ENCODE assay signal across 1 cellular context in the genomic region with DNA sequence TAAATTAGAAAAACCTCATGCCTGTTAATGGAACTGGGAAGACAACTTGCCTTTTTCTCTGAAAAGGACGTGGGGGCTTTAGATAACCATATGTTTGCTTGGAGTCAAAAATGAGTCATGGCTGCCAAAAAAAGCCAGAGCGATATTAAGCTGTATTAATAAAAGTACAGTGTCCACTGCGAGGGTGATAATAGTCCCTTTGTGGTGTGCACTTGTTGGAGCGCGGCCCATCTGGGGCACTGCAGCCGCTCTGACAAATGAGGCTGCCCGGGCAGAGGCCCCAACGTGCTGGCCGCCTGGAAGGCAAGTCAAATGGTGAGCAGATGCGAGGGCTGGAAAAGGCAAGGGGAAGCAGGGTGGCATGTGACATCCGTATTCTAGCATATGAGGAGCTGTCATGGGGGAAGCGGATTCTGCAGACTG.
A peak's percentile ranks its signal among the peaks of the same experiment; 100 is the strongest.
TF ChIP-seq lines count a peak whose summit lies in the region.

No MANE protein-coding gene starts in this region.

TF ChIP-seq in K562, 482 proteins besides CTCF, POLR2A, EP300 and RAD21 (continued from another document and continues in another):
- peak; percentile 31; the same call in 1 of the 2 replicates for TF ChIP-seq BHLHE40 (IDR thresholded peaks at IDR 0.05; ENCODE audit: low read length)
- TF ChIP-seq, protein P1, sequence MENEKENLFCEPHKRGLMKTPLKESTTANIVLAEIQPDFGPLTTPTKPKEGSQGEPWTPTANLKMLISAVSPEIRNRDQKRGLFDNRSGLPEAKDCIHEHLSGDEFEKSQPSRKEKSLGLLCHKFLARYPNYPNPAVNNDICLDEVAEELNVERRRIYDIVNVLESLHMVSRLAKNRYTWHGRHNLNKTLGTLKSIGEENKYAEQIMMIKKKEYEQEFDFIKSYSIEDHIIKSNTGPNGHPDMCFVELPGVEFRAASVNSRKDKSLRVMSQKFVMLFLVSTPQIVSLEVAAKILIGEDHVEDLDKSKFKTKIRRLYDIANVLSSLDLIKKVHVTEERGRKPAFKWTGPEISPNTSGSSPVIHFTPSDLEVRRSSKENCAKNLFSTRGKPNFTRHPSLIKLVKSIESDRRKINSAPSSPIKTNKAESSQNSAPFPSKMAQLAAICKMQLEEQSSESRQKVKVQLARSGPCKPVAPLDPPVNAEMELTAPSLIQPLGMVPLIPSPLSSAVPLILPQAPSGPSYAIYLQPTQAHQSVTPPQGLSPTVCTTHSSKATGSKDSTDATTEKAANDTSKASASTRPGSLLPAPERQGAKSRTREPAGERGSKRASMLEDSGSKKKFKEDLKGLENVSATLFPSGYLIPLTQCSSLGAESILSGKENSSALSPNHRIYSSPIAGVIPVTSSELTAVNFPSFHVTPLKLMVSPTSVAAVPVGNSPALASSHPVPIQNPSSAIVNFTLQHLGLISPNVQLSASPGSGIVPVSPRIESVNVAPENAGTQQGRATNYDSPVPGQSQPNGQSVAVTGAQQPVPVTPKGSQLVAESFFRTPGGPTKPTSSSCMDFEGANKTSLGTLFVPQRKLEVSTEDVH (IDR thresholded peaks at IDR 0.05; ENCODE audit: low read depth, partially characterized antibody) = no peak
- no peak for TF ChIP-seq RBM22 (IDR thresholded peaks at IDR 0.05; ENCODE audit: low read depth, low read length, poor library complexity, severe bottlenecking)
- no peak for TF ChIP-seq TEAD1 (CRISPR knock-in tag; IDR thresholded peaks at IDR 0.05)
- no peak for TF ChIP-seq ZFP1 (CRISPR knock-in tag; IDR thresholded peaks at IDR 0.05)
- no peak for TF ChIP-seq ZNF347 (CRISPR knock-in tag; IDR thresholded peaks at IDR 0.05; ENCODE audit: low read depth)
- no peak for TF ChIP-seq EZH2 (IDR thresholded peaks at IDR 0.05; ENCODE audit: borderline replicate concordance, low read depth, low read length)
- TF ChIP-seq ZZZ3 (IDR thresholded peaks at IDR 0.05) = no peak
- TF ChIP-seq SREBF2 (CRISPR knock-in tag; IDR thresholded peaks at IDR 0.05) = no peak
- peak; percentile 88 for TF ChIP-seq FOSL1 (tag; conservative IDR thresholded peaks at IDR 0.05)
- no peak for TF ChIP-seq AFF1 (IDR thresholded peaks at IDR 0.05; ENCODE audit: low read depth in 1 of 2, partially characterized antibody in 2 of 2)
- no peak for TF ChIP-seq U2AF1 (optimal IDR thresholded peaks at IDR 0.05; ENCODE audit: low read depth, low read length)
- no peak for TF ChIP-seq MYC (IDR thresholded peaks at IDR 0.05; ENCODE audit: low read depth, low read length)
- TF ChIP-seq MYC (CRISPR knock-in tag; IDR thresholded peaks at IDR 0.05; ENCODE audit: borderline replicate concordance, low read depth) = no peak
- no peak for TF ChIP-seq CCNT2 (IDR thresholded peaks at IDR 0.05; ENCODE audit: borderline replicate concordance, extremely low read depth, insufficient read length, low read depth, low read length)
- peak; percentile 26; the same call in 1 of the 2 replicates for TF ChIP-seq GATAD2A (IDR thresholded peaks at IDR 0.05)
- TF ChIP-seq MYNN (IDR thresholded peaks at IDR 0.05) = no peak
- no peak for TF ChIP-seq MYNN (CRISPR knock-in tag; IDR thresholded peaks at IDR 0.05)
- no peak for TF ChIP-seq ZNF583 (CRISPR knock-in tag; IDR thresholded peaks at IDR 0.05)
- TF ChIP-seq HNRNPH1 (optimal IDR thresholded peaks at IDR 0.05; ENCODE audit: low read depth, low read length) = no peak
- TF ChIP-seq FOXA3 (CRISPR knock-in tag; conservative IDR thresholded peaks at IDR 0.05 in 1 of 2, IDR thresholded peaks at IDR 0.05 in 1 of 2) = no peak
- TF ChIP-seq ZNF311 (CRISPR knock-in tag; IDR thresholded peaks at IDR 0.05) = no peak
- TF ChIP-seq MECOM (CRISPR knock-in tag; IDR thresholded peaks at IDR 0.05) = no peak
- no peak for TF ChIP-seq RCOR1 (IDR thresholded peaks at IDR 0.05; ENCODE audit: borderline replicate concordance in 1 of 2, low read depth in 2 of 2, low read length in 2 of 2)
- peak; percentile 61 for TF ChIP-seq TAL1 (IDR thresholded peaks at IDR 0.05)
- TF ChIP-seq TRIM25 (IDR thresholded peaks at IDR 0.05; ENCODE audit: borderline replicate concordance) = no peak
- peak; percentile 52; the same call in 1 of the 2 replicates for TF ChIP-seq SMARCC2 (IDR thresholded peaks at IDR 0.05; ENCODE audit: low read depth)
- TF ChIP-seq BRCA1 (IDR thresholded peaks at IDR 0.05) = no peak
- TF ChIP-seq BRCA1 (CRISPR knock-in tag; IDR thresholded peaks at IDR 0.05) = no peak
- TF ChIP-seq MTA1 (IDR thresholded peaks at IDR 0.05; ENCODE audit: borderline replicate concordance) = no peak
- no peak for TF ChIP-seq ZNF184 (CRISPR knock-in tag; IDR thresholded peaks at IDR 0.05)
- TF ChIP-seq MCM2 (IDR thresholded peaks at IDR 0.05; ENCODE audit: low read depth) = no peak
- peak; percentile 91 for TF ChIP-seq ARID1B (IDR thresholded peaks at IDR 0.05)
- peak; percentile 59 for TF ChIP-seq MEIS2 (IDR thresholded peaks at IDR 0.05; ENCODE audit: partially characterized antibody)
- TF ChIP-seq, protein P2, sequence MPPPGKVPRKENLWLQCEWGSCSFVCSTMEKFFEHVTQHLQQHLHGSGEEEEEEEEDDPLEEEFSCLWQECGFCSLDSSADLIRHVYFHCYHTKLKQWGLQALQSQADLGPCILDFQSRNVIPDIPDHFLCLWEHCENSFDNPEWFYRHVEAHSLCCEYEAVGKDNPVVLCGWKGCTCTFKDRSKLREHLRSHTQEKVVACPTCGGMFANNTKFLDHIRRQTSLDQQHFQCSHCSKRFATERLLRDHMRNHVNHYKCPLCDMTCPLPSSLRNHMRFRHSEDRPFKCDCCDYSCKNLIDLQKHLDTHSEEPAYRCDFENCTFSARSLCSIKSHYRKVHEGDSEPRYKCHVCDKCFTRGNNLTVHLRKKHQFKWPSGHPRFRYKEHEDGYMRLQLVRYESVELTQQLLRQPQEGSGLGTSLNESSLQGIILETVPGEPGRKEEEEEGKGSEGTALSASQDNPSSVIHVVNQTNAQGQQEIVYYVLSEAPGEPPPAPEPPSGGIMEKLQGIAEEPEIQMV (tag; conservative IDR thresholded peaks at IDR 0.05; ENCODE audit: low read depth) = no peak
- no peak for TF ChIP-seq HNRNPLL (IDR thresholded peaks at IDR 0.05; ENCODE audit: low read depth, low read length, poor library complexity, severe bottlenecking)
- TF ChIP-seq RNF2 (IDR thresholded peaks at IDR 0.05) = no peak
- TF ChIP-seq, protein P3, sequence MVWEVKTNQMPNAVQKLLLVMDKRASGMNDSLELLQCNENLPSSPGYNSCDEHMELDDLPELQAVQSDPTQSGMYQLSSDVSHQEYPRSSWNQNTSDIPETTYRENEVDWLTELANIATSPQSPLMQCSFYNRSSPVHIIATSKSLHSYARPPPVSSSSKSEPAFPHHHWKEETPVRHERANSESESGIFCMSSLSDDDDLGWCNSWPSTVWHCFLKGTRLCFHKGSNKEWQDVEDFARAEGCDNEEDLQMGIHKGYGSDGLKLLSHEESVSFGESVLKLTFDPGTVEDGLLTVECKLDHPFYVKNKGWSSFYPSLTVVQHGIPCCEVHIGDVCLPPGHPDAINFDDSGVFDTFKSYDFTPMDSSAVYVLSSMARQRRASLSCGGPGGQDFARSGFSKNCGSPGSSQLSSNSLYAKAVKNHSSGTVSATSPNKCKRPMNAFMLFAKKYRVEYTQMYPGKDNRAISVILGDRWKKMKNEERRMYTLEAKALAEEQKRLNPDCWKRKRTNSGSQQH (CRISPR knock-in tag; IDR thresholded peaks at IDR 0.05) = no peak
- TF ChIP-seq SMARCE1 (IDR thresholded peaks at IDR 0.05) = peak; percentile 77
- no peak for TF ChIP-seq ZBTB5 (IDR thresholded peaks at IDR 0.05)
- no peak for TF ChIP-seq USF1 (CRISPR knock-in tag; IDR thresholded peaks at IDR 0.05)
- 0 out of 2 replicates have a peak, but pooled peaks have one; percentile 16 for TF ChIP-seq CXXC5 (CRISPR knock-in tag; IDR thresholded peaks at IDR 0.05)
- TF ChIP-seq FOXJ3 (CRISPR knock-in tag; IDR thresholded peaks at IDR 0.05) = no peak
- TF ChIP-seq HNRNPL (IDR thresholded peaks at IDR 0.05; ENCODE audit: low read depth, low read length) = no peak
- TF ChIP-seq ARID3B (CRISPR knock-in tag; IDR thresholded peaks at IDR 0.05; ENCODE audit: borderline replicate concordance) = no peak
- TF ChIP-seq, protein P4, sequence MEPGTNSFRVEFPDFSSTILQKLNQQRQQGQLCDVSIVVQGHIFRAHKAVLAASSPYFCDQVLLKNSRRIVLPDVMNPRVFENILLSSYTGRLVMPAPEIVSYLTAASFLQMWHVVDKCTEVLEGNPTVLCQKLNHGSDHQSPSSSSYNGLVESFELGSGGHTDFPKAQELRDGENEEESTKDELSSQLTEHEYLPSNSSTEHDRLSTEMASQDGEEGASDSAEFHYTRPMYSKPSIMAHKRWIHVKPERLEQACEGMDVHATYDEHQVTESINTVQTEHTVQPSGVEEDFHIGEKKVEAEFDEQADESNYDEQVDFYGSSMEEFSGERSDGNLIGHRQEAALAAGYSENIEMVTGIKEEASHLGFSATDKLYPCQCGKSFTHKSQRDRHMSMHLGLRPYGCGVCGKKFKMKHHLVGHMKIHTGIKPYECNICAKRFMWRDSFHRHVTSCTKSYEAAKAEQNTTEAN (CRISPR knock-in tag; IDR thresholded peaks at IDR 0.05) = no peak
- TF ChIP-seq PURB (CRISPR knock-in tag; IDR thresholded peaks at IDR 0.05; ENCODE audit: low read depth) = no peak
- no peak for TF ChIP-seq WHSC1 (IDR thresholded peaks at IDR 0.05; ENCODE audit: low read length)
